ENCODE assay signal across 1 cellular context in the genomic region with DNA sequence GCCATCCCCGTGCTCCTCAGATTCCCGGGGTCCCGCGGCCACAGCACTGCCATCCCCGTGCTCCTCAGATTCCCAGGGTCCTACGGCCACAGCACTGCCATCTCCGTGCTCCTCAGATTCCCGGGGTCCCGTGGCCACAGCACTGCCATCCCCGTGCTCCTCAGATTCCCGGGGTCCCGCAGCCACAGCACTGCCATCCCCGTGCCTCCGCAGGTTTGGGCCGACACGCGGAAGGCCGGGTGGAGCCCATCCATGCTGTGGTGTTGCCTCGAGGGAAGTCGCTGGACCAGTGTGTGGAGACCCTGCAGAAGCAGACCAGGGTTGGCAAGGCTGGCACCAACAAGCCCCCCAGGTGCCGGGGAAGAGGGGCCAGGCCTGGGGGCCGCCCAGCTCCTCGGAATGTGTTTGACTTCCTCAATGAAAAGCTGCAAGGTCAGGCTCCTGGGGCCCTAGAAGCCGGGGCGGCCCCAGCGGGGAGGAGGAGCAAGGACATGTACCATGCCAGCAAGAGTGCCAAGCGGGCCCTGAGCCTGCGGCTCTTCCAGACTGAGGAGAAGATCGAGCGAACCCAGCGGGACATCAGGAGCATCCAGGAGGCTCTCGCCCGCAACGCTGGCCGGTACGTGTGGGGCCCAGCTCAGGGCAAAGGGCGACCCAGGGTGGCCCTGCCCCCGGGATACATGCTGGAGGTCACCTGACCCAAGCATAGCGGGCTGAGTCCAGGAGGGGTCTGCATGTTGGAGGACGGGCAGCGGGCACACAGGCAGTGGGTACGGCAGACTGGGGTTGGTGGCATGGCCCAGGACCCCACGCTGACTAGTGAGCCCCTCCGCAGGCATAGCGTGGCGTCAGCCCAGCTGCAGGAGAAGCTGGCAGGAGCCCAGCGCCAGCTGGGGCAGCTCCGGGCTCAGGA.
TF ChIP-seq lines count a peak whose summit lies in the region.

No MANE protein-coding gene starts in this region.

TF ChIP-seq in HepG2, 621 proteins besides CTCF, POLR2A, EP300 and RAD21 (continued from another document and continues in another):
- TF ChIP-seq E2F5 (CRISPR knock-in tag; conservative IDR thresholded peaks at IDR 0.05) (no peak), TMF1 (CRISPR knock-in tag; IDR thresholded peaks at IDR 0.05; ENCODE audit: low read depth) (no peak; the same call in 1 of the 2 replicates), GZF1 (CRISPR knock-in tag; IDR thresholded peaks at IDR 0.05) (no peak), JUNB (CRISPR knock-in tag; IDR thresholded peaks at IDR 0.05; ENCODE audit: borderline replicate concordance) (no peak), CENPT (CRISPR knock-in tag; IDR thresholded peaks at IDR 0.05; ENCODE audit: low read depth) (no peak), PAX8 (CRISPR knock-in tag; IDR thresholded peaks at IDR 0.05; ENCODE audit: borderline replicate concordance) (no peak), PHF21A (CRISPR knock-in tag; IDR thresholded peaks at IDR 0.05) (0 out of 2 replicates have a peak, but pooled peaks have one; percentile 20), REST (IDR thresholded peaks at IDR 0.05; ENCODE audit: borderline replicate concordance in 1 of 2, low read depth in 1 of 2, low read length in 2 of 2) (no peak), SRF (IDR thresholded peaks at IDR 0.05; ENCODE audit: low read depth, low read length) (no peak), GRHL1 (CRISPR knock-in tag; conservative IDR thresholded peaks at IDR 0.05) (no peak), AKNA (CRISPR knock-in tag; IDR thresholded peaks at IDR 0.05; ENCODE audit: borderline replicate concordance) (no peak), TEAD3 (CRISPR knock-in tag; optimal IDR thresholded peaks at IDR 0.05; ENCODE audit: borderline replicate concordance) (peak; percentile 11), GATAD2A (CRISPR knock-in tag; IDR thresholded peaks at IDR 0.05) (no peak), ZNF572 (CRISPR knock-in tag; IDR thresholded peaks at IDR 0.05) (0 out of 2 replicates have a peak, but pooled peaks have one; percentile 54), ZNF224 (CRISPR knock-in tag; IDR thresholded peaks at IDR 0.05) (no peak), ZNF430 (CRISPR knock-in tag; IDR thresholded peaks at IDR 0.05) (no peak), RBM22 (optimal IDR thresholded peaks at IDR 0.05; ENCODE audit: low read length) (peak; percentile 1), NFE2 (CRISPR knock-in tag; IDR thresholded peaks at IDR 0.05) (no peak), HMGA1 (CRISPR knock-in tag; conservative IDR thresholded peaks at IDR 0.05) (no peak), ZNF562 (CRISPR knock-in tag; IDR thresholded peaks at IDR 0.05; ENCODE audit: borderline replicate concordance) (no peak), GATAD1 (CRISPR knock-in tag; IDR thresholded peaks at IDR 0.05) (no peak), MZF1 (CRISPR knock-in tag; IDR thresholded peaks at IDR 0.05; ENCODE audit: borderline replicate concordance) (no peak), SP5 (CRISPR knock-in tag; IDR thresholded peaks at IDR 0.05; ENCODE audit: borderline replicate concordance, low read depth) (no peak), PAXIP1 (CRISPR knock-in tag; conservative IDR thresholded peaks at IDR 0.05) (peak; percentile 56), MED1 (CRISPR knock-in tag; IDR thresholded peaks at IDR 0.05) (no peak), ZGPAT (CRISPR knock-in tag; IDR thresholded peaks at IDR 0.05) (no peak)
- TF ChIP-seq, protein P1, sequence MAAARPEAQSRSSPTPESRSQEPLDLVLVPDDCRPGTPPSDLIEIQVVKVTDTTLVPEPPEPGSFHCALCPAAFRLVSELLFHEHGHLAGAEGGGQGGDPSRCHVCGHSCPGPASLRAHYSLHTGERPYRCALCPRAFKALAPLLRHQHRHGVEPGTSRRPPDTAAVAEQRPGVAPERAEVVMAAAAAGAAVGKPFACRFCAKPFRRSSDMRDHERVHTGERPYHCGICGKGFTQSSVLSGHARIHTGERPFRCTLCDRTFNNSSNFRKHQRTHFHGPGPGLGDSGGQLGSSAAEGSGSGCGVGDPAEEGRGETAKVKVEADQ (CRISPR knock-in tag; IDR thresholded peaks at IDR 0.05; ENCODE audit: borderline replicate concordance): no peak
- TF ChIP-seq, protein P2, sequence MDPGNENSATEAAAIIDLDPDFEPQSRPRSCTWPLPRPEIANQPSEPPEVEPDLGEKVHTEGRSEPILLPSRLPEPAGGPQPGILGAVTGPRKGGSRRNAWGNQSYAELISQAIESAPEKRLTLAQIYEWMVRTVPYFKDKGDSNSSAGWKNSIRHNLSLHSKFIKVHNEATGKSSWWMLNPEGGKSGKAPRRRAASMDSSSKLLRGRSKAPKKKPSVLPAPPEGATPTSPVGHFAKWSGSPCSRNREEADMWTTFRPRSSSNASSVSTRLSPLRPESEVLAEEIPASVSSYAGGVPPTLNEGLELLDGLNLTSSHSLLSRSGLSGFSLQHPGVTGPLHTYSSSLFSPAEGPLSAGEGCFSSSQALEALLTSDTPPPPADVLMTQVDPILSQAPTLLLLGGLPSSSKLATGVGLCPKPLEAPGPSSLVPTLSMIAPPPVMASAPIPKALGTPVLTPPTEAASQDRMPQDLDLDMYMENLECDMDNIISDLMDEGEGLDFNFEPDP (CRISPR knock-in tag; conservative IDR thresholded peaks at IDR 0.05): peak; percentile 91; the same call in 1 of the 2 replicates
- TF ChIP-seq, protein P3, sequence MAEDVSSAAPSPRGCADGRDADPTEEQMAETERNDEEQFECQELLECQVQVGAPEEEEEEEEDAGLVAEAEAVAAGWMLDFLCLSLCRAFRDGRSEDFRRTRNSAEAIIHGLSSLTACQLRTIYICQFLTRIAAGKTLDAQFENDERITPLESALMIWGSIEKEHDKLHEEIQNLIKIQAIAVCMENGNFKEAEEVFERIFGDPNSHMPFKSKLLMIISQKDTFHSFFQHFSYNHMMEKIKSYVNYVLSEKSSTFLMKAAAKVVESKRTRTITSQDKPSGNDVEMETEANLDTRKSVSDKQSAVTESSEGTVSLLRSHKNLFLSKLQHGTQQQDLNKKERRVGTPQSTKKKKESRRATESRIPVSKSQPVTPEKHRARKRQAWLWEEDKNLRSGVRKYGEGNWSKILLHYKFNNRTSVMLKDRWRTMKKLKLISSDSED (CRISPR knock-in tag; IDR thresholded peaks at IDR 0.05): no peak
